In the genomic region with DNA sequence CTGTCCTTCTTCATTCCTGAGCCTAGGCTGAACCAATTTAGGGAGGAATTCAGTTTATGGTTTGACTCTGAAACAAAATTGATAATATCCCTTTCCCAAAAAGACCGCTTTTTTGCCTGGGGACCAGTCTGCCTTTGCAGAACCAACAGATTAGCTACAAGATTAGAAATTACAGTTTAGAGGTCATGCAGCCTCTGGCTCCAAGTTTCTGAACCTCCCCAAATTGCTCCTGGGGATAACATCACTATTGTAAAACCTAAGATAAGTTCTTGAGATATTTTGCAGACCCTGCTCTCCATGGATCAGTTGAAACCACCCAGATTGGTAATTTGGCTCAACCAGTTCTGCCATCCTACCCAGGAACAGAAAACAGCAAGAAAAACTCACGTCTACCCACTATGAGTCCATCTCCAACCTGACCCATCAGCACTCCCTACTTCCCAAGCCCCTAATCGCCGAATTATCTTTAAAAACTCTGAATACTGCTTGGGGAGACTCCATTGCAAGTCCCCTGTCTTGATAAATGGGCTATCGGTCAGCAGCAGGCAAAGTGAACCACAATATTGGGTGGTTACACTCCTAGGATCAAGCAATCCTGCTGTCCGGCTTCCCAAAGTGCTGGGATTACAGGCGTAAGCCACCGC, we compare ENCODE assay signal across 8 cellular contexts. TPM values are rescaled to one million over a fixed set of nuclear protein-coding genes. Genes with fewer than 3 reads are reported as not detected.
DNase-seq lines count a peak whose midpoint lies in the region; ATAC-seq and TF ChIP-seq lines count a peak whose summit lies in the region.

No MANE protein-coding gene starts in this region.

- POLR2A ChIA-PET in CD4-positive, alpha-beta T cell (lab: Charles Lee): interaction anchor here (0.6 to 1.4 kb wide), 5 partner anchors 9 to 1898 kb away, joined by 3 to 8 read pairs (median 5); a partner anchor contains a TSS

- H3K9me3 ChIP-seq in CD4-positive, alpha-beta T cell (ENCODE audit: control insufficient read depth, low read length): no peaks in the 10 kb centered on the region
- no peaks in the 10 kb centered on the region for H3K9me3 ChIP-seq in mucosa of stomach (ENCODE audit: control insufficient read depth, low read length)

- H3K9ac ChIP-seq in mucosa of stomach (ENCODE audit: low read length): peak overlapping the region; percentile 79

- ATAC-seq in CD4-positive, alpha-beta T cell (ENCODE audit: poor library complexity): no peak
- ATAC-seq in GM21423 (IDR thresholded peaks at IDR 0.05; ENCODE audit: unreplicated experiment): peak; percentile 27

- H3K4me1 ChIP-seq in mucosa of stomach (ENCODE audit: control insufficient read depth, insufficient read depth, low read length): peaks cover 7% of the 10 kb centered on the region

- H3K36me3 ChIP-seq in mucosa of stomach (ENCODE audit: control insufficient read depth, insufficient read depth, low read length): no peaks in the 10 kb centered on the region

- no peaks in the 10 kb centered on the region for H3K27me3 ChIP-seq in CD4-positive, alpha-beta T cell (ENCODE audit: control insufficient read depth, insufficient read depth, low read length)
- H3K27me3 ChIP-seq in HL-60 (ENCODE audit: insufficient read depth, poor library complexity, severe bottlenecking) (no peaks in the 10 kb centered on the region), mucosa of stomach (ENCODE audit: control insufficient read depth, insufficient read depth, low read length) (no peaks in the 10 kb centered on the region)

- H3K27ac ChIP-seq in CD4-positive, alpha-beta T cell (ENCODE audit: low read depth, low read length): peak overlapping the region; percentile 84
- peak overlapping the region; percentile 83 for H3K27ac ChIP-seq in HL-60 (replicated peaks)

- TF ChIP-seq CTCF in CD4-positive, alpha-beta T cell (IDR thresholded peaks at IDR 0.05): no peak
- TF ChIP-seq CTCF in HL-60 (IDR thresholded peaks at IDR 0.05; ENCODE audit: insufficient read depth, low read length) (no peak), choroid plexus epithelial cell (conservative IDR thresholded peaks at IDR 0.05; ENCODE audit: low read depth, low read length) (no peak)

- peaks cover 49% of the 10 kb centered on the region for H3K4me1 Mint-ChIP-seq in CD4-positive, alpha-beta T cell (ENCODE audit: low read depth)

- peaks cover 43% of the 10 kb centered on the region for H3K36me3 Mint-ChIP-seq in CD4-positive, alpha-beta T cell (ENCODE audit: low read depth)

- peak overlapping the region; percentile 92 for H3K27ac Mint-ChIP-seq in CD4-positive, alpha-beta T cell

- H3K27me3 Mint-ChIP-seq in CD4-positive, alpha-beta T cell: no peaks in the 10 kb centered on the region

- peak overlapping the region; percentile 26 for H3K4me3 ChIP-seq in HL-60 (replicated peaks; ENCODE audit: insufficient read depth, low read length)
- peak overlapping the region; percentile 64 for H3K4me3 ChIP-seq in choroid plexus epithelial cell (ENCODE audit: low read depth, low read length)
- H3K4me3 ChIP-seq in mucosa of stomach (ENCODE audit: low read length): peak overlapping the region; percentile 56

- no peak for DNase-seq in CD4-positive, alpha-beta T cell
- no peak for DNase-seq in HL-60 (ENCODE audit: low read depth in 1 of 2, low spot score in 1 of 2)
- DNase-seq in choroid plexus epithelial cell (ENCODE audit: low read depth): no peak
- DNase-seq in NCI-H526 treated with DMSO at 0.1 percent for 48 hours (lab: John Stamatoyannopoulos, UW): no peak
- no peak for DNase-seq in medulla oblongata (ENCODE audit: extremely low spot score)
- no peak for DNase-seq in H4 (ENCODE audit: low spot score)

- intact Hi-C loops in CD4-positive, alpha-beta T cell (cut with DNase I, micrococcal nuclease): loop anchor here (2.0 to 10.0 kb wide), 5 partner anchors 67 to 1992 kb away; a partner anchor contains a TSS

- CTCF ChIA-PET in CD4-positive, alpha-beta T cell (lab: Charles Lee): no interaction called here

- H3K9me3 Mint-ChIP-seq in CD4-positive, alpha-beta T cell: no peaks in the 10 kb centered on the region

- peak overlapping the region; percentile 98 for H3K4me3 Mint-ChIP-seq in CD4-positive, alpha-beta T cell

RNA-seq across cellular contexts. Expression of a gene that starts 0.6 kb away (rescaled TPM):
- 100 to 1,000 TPM; 199 to 200 TPM for total RNA-seq in CD4-positive, alpha-beta T cell
- 93.1 and 101 TPM in 2 replicates for total RNA-seq in H4 (2014; rRNA removed; shearing (Covaris generic))

RNA-seq across cellular contexts. Expression of a gene that starts 11.2 kb away (rescaled TPM):
- under 1 TPM; 0.25 to 0.31 TPM for total RNA-seq in CD4-positive, alpha-beta T cell
- not detected in 2 replicates for total RNA-seq in H4 (2014; rRNA removed; shearing (Covaris generic))
